31 cellular contexts compared by ENCODE assay signal in genomic region chr5:69115526-69115925, GRCh38.
"Had no signal": no experiment of that assay in that cellular context is flagged by ENCODE, and none has a peak within 500 bp of the region (broad histone marks: within the 10 kb centered on the region; RNA-seq: fewer than 3 reads in every experiment).

No MANE protein-coding gene starts in this region.

- DNase-seq: activated CD4-positive, alpha-beta memory T cell treated with anti-CD3 and anti-CD28 coated beads, Interleukin-2, amount 10 ng/mL, durations not matched to agents 7 days and 5 days; activated CD4-positive, alpha-beta T cell treated with anti-CD3 and anti-CD28 coated beads for 1 hour; activated CD4-positive, alpha-beta T cell treated with anti-CD3 and anti-CD28 coated beads for 4 hours; activated CD4-positive, alpha-beta T cell treated with anti-CD3 and anti-CD28 coated beads, Interleukin-2, amount 10 ng/mL, durations not matched to agents 7 days and 5 days; activated CD4-positive, alpha-beta T cell treated with anti-CD3 and anti-CD28 coated beads, Interleukin-2, amount 50 U/mL, for 4 hours; activated CD8-positive, alpha-beta memory T cell treated with anti-CD3 and anti-CD28 coated beads for 24 hours; activated effector memory CD4-positive, alpha-beta T cell treated with Interleukin-2 at 50 U/mL for 16 hours; activated gamma-delta T cell treated with Interleukin-2 at 50 U/mL for 16 hours; activated naive CD4-positive, alpha-beta T cell treated with anti-CD3 and anti-CD28 coated beads, Interleukin-2, amount 50 U/mL, for 16 hours; activated naive CD4-positive, alpha-beta T cell treated with Interleukin-2 at 50 U/mL for 16 hours; activated T-cell treated with anti-CD3 and anti-CD28 coated beads, Interleukin-2, amount 50 U/mL, for 4 hours; amniotic stem cell; anterior cingulate cortex; brain microvascular endothelial cell; cortex of kidney; dermis blood vessel endothelial cell; effector CD4-positive, alpha-beta T cell; effector memory CD8-positive, alpha-beta T cell; erythroblast; foreskin keratinocyte; heart right ventricle; T-helper 2 cell had no signal

- H3K4me1 ChIP-seq: esophagus muscularis mucosa, foreskin keratinocyte, gastroesophageal sphincter, heart right ventricle had no signal

- H3K4me3 ChIP-seq: esophagus muscularis mucosa, gastroesophageal sphincter, heart right ventricle, hepatocyte had no signal

- ATAC-seq: activated T-cell treated with anti-CD3 and anti-CD28 coated beads, Interleukin-2, amount 50 U/mL, for 4 hours; activated T-helper 17 cell treated with anti-CD3 and anti-CD28 coated beads, Interleukin-2, amount 50 U/mL, for 72 hours; effector memory CD8-positive, alpha-beta T cell; foreskin keratinocyte; gastroesophageal sphincter; heart right ventricle; WTC11 had no signal

- H2AFZ ChIP-seq: hepatocyte had no signal

- H3K4me2 ChIP-seq: hepatocyte had no signal

- H3K9me3 ChIP-seq: esophagus muscularis mucosa, gastroesophageal sphincter, heart right ventricle had no signal

- H3K27me3 ChIP-seq: brain microvascular endothelial cell, esophagus muscularis mucosa, foreskin keratinocyte, gastroesophageal sphincter, heart right ventricle, hepatocyte had no signal

- FAIRE-seq: astrocyte, bronchial epithelial cell, colon had no signal

- H3K27ac ChIP-seq: brain microvascular endothelial cell, esophagus muscularis mucosa, foreskin keratinocyte, gastroesophageal sphincter, heart right ventricle, hepatocyte, VCaP had no signal

- H3K79me2 ChIP-seq: hepatocyte had no signal
